Comparison of ENCODE assay signal across 17 cellular contexts in the genomic region with DNA sequence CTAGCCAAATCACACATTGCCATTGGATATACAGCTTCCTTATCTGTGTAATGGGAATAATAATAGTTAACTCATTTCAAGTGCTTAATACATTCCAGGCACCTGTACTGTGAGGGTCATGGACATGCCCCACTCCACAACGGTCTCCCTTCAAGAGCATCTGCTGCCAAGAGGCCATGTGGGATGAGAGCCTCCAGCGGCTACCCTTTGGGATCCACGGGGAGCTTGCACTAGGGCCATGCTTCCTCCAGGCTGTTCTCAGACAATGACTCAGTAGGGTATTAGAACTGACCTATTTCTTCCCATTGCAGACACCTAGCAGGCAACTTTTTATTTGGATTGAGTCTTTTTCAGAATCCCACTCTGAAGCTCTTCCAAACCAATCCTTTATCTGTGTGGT.
DNase-seq lines count a peak whose midpoint lies in the region; ATAC-seq, FAIRE-seq and TF ChIP-seq lines count a peak whose summit lies in the region.
"Had no signal": no experiment of that assay in that cellular context is flagged by ENCODE, and none has a peak within 500 bp of the region (broad histone marks: within the 10 kb centered on the region; RNA-seq: fewer than 3 reads in every experiment).

No MANE protein-coding gene starts in this region.

- no peaks in the 10 kb centered on the region for H3K9me3 Mint-ChIP-seq in astrocyte (ENCODE audit: unreplicated experiment)
- peaks cover 4 to 29% (median 6%) of the 10 kb centered on the region in 6 donors for H3K9me3 Mint-ChIP-seq in immature natural killer cell
- no peaks in the 10 kb centered on the region for H3K9me3 Mint-ChIP-seq in activated CD4-positive, alpha-beta T cell treated with anti-CD3 and anti-CD28 coated beads, Interleukin-2, amount 10 ng/mL, durations not matched to agents 24 days and 14 days
- H3K9me3 Mint-ChIP-seq: IgD-negative memory B cell had no signal

- H3K4me1 Mint-ChIP-seq in astrocyte (ENCODE audit: low read depth, unreplicated experiment) (peaks cover 23% of the 10 kb centered on the region), immature natural killer cell (no peaks in the 10 kb centered on the region)
- H3K4me1 Mint-ChIP-seq in activated CD4-positive, alpha-beta T cell treated with anti-CD3 and anti-CD28 coated beads, Interleukin-2, amount 10 ng/mL, durations not matched to agents 24 days and 14 days, result no peaks in the 10 kb centered on the region

- no peaks in the 10 kb centered on the region for H3K27me3 ChIP-seq in BE2C
- H3K27me3 ChIP-seq in H7 (ENCODE audit: control insufficient read depth, insufficient read depth, low read length), result no peaks in the 10 kb centered on the region
- no peaks in the 10 kb centered on the region for H3K27me3 ChIP-seq in astrocyte (ENCODE audit: insufficient read depth, low read length)

- no peak overlapping the region for H3K27ac Mint-ChIP-seq in astrocyte (ENCODE audit: unreplicated experiment)
- no peak overlapping the region for H3K27ac Mint-ChIP-seq in immature natural killer cell
- H3K27ac Mint-ChIP-seq in activated CD4-positive, alpha-beta T cell treated with anti-CD3 and anti-CD28 coated beads, Interleukin-2, amount 10 ng/mL, durations not matched to agents 24 days and 14 days, result no peak overlapping the region
- H3K27ac Mint-ChIP-seq: IgD-negative memory B cell had no signal

- H3K36me3 Mint-ChIP-seq in astrocyte (ENCODE audit: low read depth, unreplicated experiment) (no peaks in the 10 kb centered on the region), immature natural killer cell (no peaks in the 10 kb centered on the region)
- H3K36me3 Mint-ChIP-seq in activated CD4-positive, alpha-beta T cell treated with anti-CD3 and anti-CD28 coated beads, Interleukin-2, amount 10 ng/mL, durations not matched to agents 24 days and 14 days (ENCODE audit: low read depth), result no peaks in the 10 kb centered on the region
- H3K36me3 Mint-ChIP-seq: IgD-negative memory B cell had no signal

- peak overlapping the region; percentile 11 for H3K4me2 ChIP-seq in astrocyte (ENCODE audit: low read length)

- intact Hi-C loops in activated CD4-positive, alpha-beta T cell treated with anti-CD3 and anti-CD28 coated beads, Interleukin-2, amount 10 ng/mL, durations not matched to agents 24 days and 14 days (cut with micrococcal nuclease), result no loop called here

- H3K9ac ChIP-seq in astrocyte (ENCODE audit: low read length), result no peak overlapping the region

- H3K9me3 ChIP-seq in BE2C, result no peaks in the 10 kb centered on the region; the same call in 1 of the 2 replicates
- H3K9me3 ChIP-seq in astrocyte (ENCODE audit: insufficient read depth, low read depth, low read length), result no peaks in the 10 kb centered on the region
- H3K9me3 ChIP-seq: Caco-2 had no signal

- no peaks in the 10 kb centered on the region for H3K27me3 Mint-ChIP-seq in astrocyte (ENCODE audit: low read depth, unreplicated experiment)
- no peaks in the 10 kb centered on the region for H3K27me3 Mint-ChIP-seq in immature natural killer cell (ENCODE audit: low read depth in 3 of 3)
- H3K27me3 Mint-ChIP-seq in activated CD4-positive, alpha-beta T cell treated with anti-CD3 and anti-CD28 coated beads, Interleukin-2, amount 10 ng/mL, durations not matched to agents 24 days and 14 days, result no peaks in the 10 kb centered on the region
- H3K27me3 Mint-ChIP-seq: IgD-negative memory B cell had no signal

- DNase-seq in BE2C (peak; percentile 72), H7 (peak; percentile 7), astrocyte (ENCODE audit: low read depth) (no peak), islet precursor cell (peak; percentile 54), immature natural killer cell (no peak)
- DNase-seq in activated CD4-positive, alpha-beta T cell treated with anti-CD3 and anti-CD28 coated beads, Interleukin-2, amount 10 ng/mL, durations not matched to agents 24 days and 14 days, result no peak
- DNase-seq: Caco-2, DMS53, Kasumi-1, NCI-H526 treated with DMSO at 0.1 percent for 48 hours, RPMI8226, SIG-M5 had no signal

- H3K4me3 ChIP-seq in BE2C (ENCODE audit: low read depth, low read length) (no peak overlapping the region), H7 (ENCODE audit: insufficient read depth, low read depth, low read length) (no peak overlapping the region), astrocyte (ENCODE audit: insufficient read depth, low read depth, low read length) (no peak overlapping the region)

- H3K27ac ChIP-seq in astrocyte (ENCODE audit: low read depth, low read length), result no peak overlapping the region
- H3K27ac ChIP-seq: C4-2B had no signal

- no peaks in the 10 kb centered on the region for H4K20me1 ChIP-seq in astrocyte (ENCODE audit: insufficient read depth, low read length)

- H3K36me3 ChIP-seq in BE2C, result no peaks in the 10 kb centered on the region
- H3K36me3 ChIP-seq in H7 (replicated peaks; ENCODE audit: control insufficient read depth, insufficient read depth, low read length), result no peaks in the 10 kb centered on the region
- H3K36me3 ChIP-seq in astrocyte (ENCODE audit: insufficient read depth, low read length), result no peaks in the 10 kb centered on the region

- no peak for TF ChIP-seq CTCF in BE2C (IDR thresholded peaks at IDR 0.05; ENCODE audit: low read depth, low read length)
- no peak for TF ChIP-seq CTCF in astrocyte (IDR thresholded peaks at IDR 0.05; ENCODE audit: insufficient read depth, low read depth, low read length)

- ATAC-seq in HG02678 (IDR thresholded peaks at IDR 0.05; ENCODE audit: unreplicated experiment) (no peak), GM21528 (IDR thresholded peaks at IDR 0.05; ENCODE audit: low FRiP score, unreplicated experiment) (no peak)

- peaks cover 45% of the 10 kb centered on the region for H3K4me1 ChIP-seq in BE2C
- H3K4me1 ChIP-seq in astrocyte (ENCODE audit: insufficient read depth, low read length), result peaks cover 13% of the 10 kb centered on the region
- H3K4me1 ChIP-seq: Caco-2 had no signal

- no peak for FAIRE-seq in astrocyte (lab: Jason Lieb, UNC)
- FAIRE-seq: A204.1 had no signal

- H2AFZ ChIP-seq in astrocyte (ENCODE audit: low read depth, low read length), result no peak overlapping the region

- no peaks in the 10 kb centered on the region for H3K79me2 ChIP-seq in astrocyte (ENCODE audit: insufficient read depth, low read length)

- H3K4me3 Mint-ChIP-seq in astrocyte (ENCODE audit: unreplicated experiment) (no peak overlapping the region), immature natural killer cell (no peak overlapping the region)
- no peak overlapping the region for H3K4me3 Mint-ChIP-seq in activated CD4-positive, alpha-beta T cell treated with anti-CD3 and anti-CD28 coated beads, Interleukin-2, amount 10 ng/mL, durations not matched to agents 24 days and 14 days
- H3K4me3 Mint-ChIP-seq: IgD-negative memory B cell had no signal

Comparison
In these comparisons a context has a peak if more than half of its experiments do, and no peak if none do; other contexts are left out.
1. DNase-seq: peak in BE2C (single experiment), H7 (single experiment) and islet precursor cell (single experiment); none in astrocyte (single experiment), immature natural killer cell (0 of 3) and activated CD4-positive, alpha-beta T cell treated with anti-CD3 and anti-CD28 coated beads, Interleukin-2, amount 10 ng/mL, durations not matched to agents 24 days and 14 days (single experiment).